32 cellular contexts compared by ENCODE assay signal in genomic region chr14:20093442-20093841, GRCh38. TPM values are rescaled to one million over a fixed set of nuclear protein-coding genes. Genes with fewer than 3 reads are reported as not detected.
"Had no signal": no experiment of that assay in that cellular context is flagged by ENCODE, and none has a peak within 500 bp of the region (broad histone marks: within the 10 kb centered on the region; RNA-seq: fewer than 3 reads in every experiment).

No MANE protein-coding gene starts in this region.

- FAIRE-seq: colon, endothelial cell of umbilical vein had no signal

- H3K36me3 Mint-ChIP-seq: activated CD4-positive, alpha-beta memory T cell treated with anti-CD3 and anti-CD28 coated beads for 36 hours; activated naive CD8-positive, alpha-beta T cell treated with anti-CD3 and anti-CD28 coated beads, Interleukin-2, amount 10 ng/mL, durations not matched to agents 7 days and 5 days; immature natural killer cell; naive B cell had no signal

- H3K27me3 Mint-ChIP-seq: activated CD4-positive, alpha-beta memory T cell treated with anti-CD3 and anti-CD28 coated beads for 36 hours; activated naive CD8-positive, alpha-beta T cell treated with anti-CD3 and anti-CD28 coated beads, Interleukin-2, amount 10 ng/mL, durations not matched to agents 7 days and 5 days; central memory CD8-positive, alpha-beta T cell; stimulated activated naive CD8-positive, alpha-beta T cell treated with anti-CD3 and anti-CD28 coated beads, Interleukin-15, Interleukin-2, amounts not matched to agents 100 ng/mL and 50 ng/mL, for 24 hours had no signal

- H3K36me3 ChIP-seq: breast epithelium, lower lobe of right lung, right lobe of liver, thyroid gland, upper lobe of right lung had no signal

- H2AFZ ChIP-seq: hepatocyte had no signal

- H3K9me3 Mint-ChIP-seq: activated CD4-positive, alpha-beta memory T cell treated with anti-CD3 and anti-CD28 coated beads for 36 hours; activated naive CD4-positive, alpha-beta T cell treated with anti-CD3 and anti-CD28 coated beads for 36 hours; activated naive CD8-positive, alpha-beta T cell treated with anti-CD3 and anti-CD28 coated beads, Interleukin-2, amount 10 ng/mL, durations not matched to agents 7 days and 5 days; activated T-cell treated with anti-CD3 and anti-CD28 coated beads, Interleukin-2, amount 50 U/mL, for 72 hours; central memory CD8-positive, alpha-beta T cell; effector memory CD8-positive, alpha-beta T cell; stimulated activated naive CD8-positive, alpha-beta T cell treated with anti-CD3 and anti-CD28 coated beads, Interleukin-15, Interleukin-2, amounts not matched to agents 100 ng/mL and 50 ng/mL, for 24 hours had no signal

- ATAC-seq: activated T-cell treated with anti-CD3 and anti-CD28 coated beads, Interleukin-2, amount 50 U/mL, for 72 hours; effector memory CD8-positive, alpha-beta T cell; esophagus mucosa; left lobe of liver; lower lobe of right lung; right lobe of liver; upper lobe of right lung had no signal

- H3K79me2 ChIP-seq: hepatocyte had no signal

- H3K27ac Mint-ChIP-seq: activated CD4-positive, alpha-beta memory T cell treated with anti-CD3 and anti-CD28 coated beads for 36 hours; activated naive CD4-positive, alpha-beta T cell treated with anti-CD3 and anti-CD28 coated beads for 36 hours; activated naive CD8-positive, alpha-beta T cell treated with anti-CD3 and anti-CD28 coated beads, Interleukin-2, amount 10 ng/mL, durations not matched to agents 7 days and 5 days; activated T-cell treated with anti-CD3 and anti-CD28 coated beads, Interleukin-2, amount 50 U/mL, for 72 hours; effector memory CD8-positive, alpha-beta T cell; immature natural killer cell; naive B cell; stimulated activated naive CD8-positive, alpha-beta T cell treated with anti-CD3 and anti-CD28 coated beads, Interleukin-15, Interleukin-2, amounts not matched to agents 100 ng/mL and 50 ng/mL, for 24 hours had no signal

- H3K4me1 Mint-ChIP-seq: activated naive CD8-positive, alpha-beta T cell treated with anti-CD3 and anti-CD28 coated beads, Interleukin-2, amount 10 ng/mL, durations not matched to agents 7 days and 5 days; central memory CD8-positive, alpha-beta T cell; immature natural killer cell; naive B cell had no signal

- DNase-seq: activated CD4-positive, alpha-beta memory T cell treated with anti-CD3 and anti-CD28 coated beads for 36 hours; activated CD4-positive, alpha-beta T cell treated with anti-CD3 and anti-CD28 coated beads for 48 hours; activated effector memory CD4-positive, alpha-beta T cell treated with Interleukin-2 at 50 U/mL for 16 hours; activated naive CD4-positive, alpha-beta T cell treated with anti-CD3 and anti-CD28 coated beads for 36 hours; activated naive CD8-positive, alpha-beta T cell treated with anti-CD3 and anti-CD28 coated beads, Interleukin-2, amount 10 ng/mL, durations not matched to agents 7 days and 5 days; activated T-cell treated with anti-CD3 and anti-CD28 coated beads, Interleukin-2, amount 50 U/mL, for 72 hours; amniotic stem cell; effector memory CD8-positive, alpha-beta T cell; foreskin melanocyte; immature natural killer cell; lower lobe of right lung; naive B cell; occipital lobe; right lobe of liver; stimulated activated CD4-positive, alpha-beta T cell treated with anti-CD3 and anti-CD28 coated beads, Interleukin-1b, Interleukin-23, amount 100 ng/mL, for 48 hours; substantia nigra; thyroid gland; upper lobe of right lung had no signal

- H3K27me3 ChIP-seq: breast epithelium, hepatocyte, right lobe of liver, thyroid gland, upper lobe of right lung had no signal

- H3K4me2 ChIP-seq: hepatocyte had no signal

- H3K9me3 ChIP-seq: lower lobe of right lung, right lobe of liver, thyroid gland, upper lobe of right lung had no signal

- H3K4me3 Mint-ChIP-seq: activated CD4-positive, alpha-beta memory T cell treated with anti-CD3 and anti-CD28 coated beads for 36 hours; activated naive CD4-positive, alpha-beta T cell treated with anti-CD3 and anti-CD28 coated beads for 36 hours; activated naive CD8-positive, alpha-beta T cell treated with anti-CD3 and anti-CD28 coated beads, Interleukin-2, amount 10 ng/mL, durations not matched to agents 7 days and 5 days; activated T-cell treated with anti-CD3 and anti-CD28 coated beads, Interleukin-2, amount 50 U/mL, for 72 hours; central memory CD8-positive, alpha-beta T cell; effector memory CD8-positive, alpha-beta T cell; immature natural killer cell; naive B cell; stimulated activated naive CD8-positive, alpha-beta T cell treated with anti-CD3 and anti-CD28 coated beads, Interleukin-15, Interleukin-2, amounts not matched to agents 100 ng/mL and 50 ng/mL, for 24 hours had no signal

- H3K4me3 ChIP-seq: breast epithelium, hepatocyte, lower lobe of right lung, right lobe of liver, skin epidermis, thyroid gland, upper lobe of right lung had no signal

- H3K4me1 ChIP-seq: breast epithelium, lower lobe of right lung, right lobe of liver, thyroid gland, upper lobe of right lung had no signal

- H3K27ac ChIP-seq: breast epithelium, hepatocyte, lower lobe of right lung, right lobe of liver, skin epidermis, thyroid gland, upper lobe of right lung had no signal

RNA-seq across cellular contexts. Expression of gene OR4K17, which starts 17.1 kb away (rescaled TPM):
- total RNA-seq: activated CD4-positive, alpha-beta memory T cell treated with anti-CD3 and anti-CD28 coated beads for 36 hours; activated naive CD4-positive, alpha-beta T cell treated with anti-CD3 and anti-CD28 coated beads for 36 hours; activated naive CD8-positive, alpha-beta T cell treated with anti-CD3 and anti-CD28 coated beads, Interleukin-2, amount 10 ng/mL, durations not matched to agents 7 days and 5 days; activated T-cell treated with anti-CD3 and anti-CD28 coated beads, Interleukin-2, amount 50 U/mL, for 72 hours; breast epithelium; dermis microvascular lymphatic vessel endothelial cell; endothelial cell of umbilical vein; esophagus mucosa; hepatocyte; kidney epithelial cell; left lobe of liver; lower lobe of right lung; mesenteric fat pad; mucosa of gallbladder; occipital lobe; right lobe of liver; thyroid gland; upper lobe of right lung had no signal
- polyA plus RNA-seq: endothelial cell of umbilical vein, hepatocyte, immature natural killer cell, neural cell had no signal

RNA-seq across cellular contexts. Expression of gene OR4L1, which starts 33.6 kb away (rescaled TPM):
- total RNA-seq: activated CD4-positive, alpha-beta memory T cell treated with anti-CD3 and anti-CD28 coated beads for 36 hours; activated naive CD4-positive, alpha-beta T cell treated with anti-CD3 and anti-CD28 coated beads for 36 hours; activated naive CD8-positive, alpha-beta T cell treated with anti-CD3 and anti-CD28 coated beads, Interleukin-2, amount 10 ng/mL, durations not matched to agents 7 days and 5 days; activated T-cell treated with anti-CD3 and anti-CD28 coated beads, Interleukin-2, amount 50 U/mL, for 72 hours; breast epithelium; dermis microvascular lymphatic vessel endothelial cell; endothelial cell of umbilical vein; esophagus mucosa; hepatocyte; kidney epithelial cell; left lobe of liver; lower lobe of right lung; mesenteric fat pad; mucosa of gallbladder; occipital lobe; right lobe of liver; thyroid gland; upper lobe of right lung had no signal
- polyA plus RNA-seq: endothelial cell of umbilical vein, hepatocyte, immature natural killer cell, neural cell had no signal

RNA-seq across cellular contexts. Expression of gene OR4N5, which starts 45.2 kb away (rescaled TPM):
- total RNA-seq: activated CD4-positive, alpha-beta memory T cell treated with anti-CD3 and anti-CD28 coated beads for 36 hours; activated naive CD4-positive, alpha-beta T cell treated with anti-CD3 and anti-CD28 coated beads for 36 hours; activated naive CD8-positive, alpha-beta T cell treated with anti-CD3 and anti-CD28 coated beads, Interleukin-2, amount 10 ng/mL, durations not matched to agents 7 days and 5 days; activated T-cell treated with anti-CD3 and anti-CD28 coated beads, Interleukin-2, amount 50 U/mL, for 72 hours; breast epithelium; dermis microvascular lymphatic vessel endothelial cell; endothelial cell of umbilical vein; esophagus mucosa; hepatocyte; kidney epithelial cell; left lobe of liver; lower lobe of right lung; mesenteric fat pad; mucosa of gallbladder; occipital lobe; right lobe of liver; thyroid gland; upper lobe of right lung had no signal
- polyA plus RNA-seq: endothelial cell of umbilical vein, hepatocyte, immature natural killer cell, neural cell had no signal

RNA-seq across cellular contexts. Expression of gene OR4K13, which starts 57.6 kb away (rescaled TPM):
- total RNA-seq: activated CD4-positive, alpha-beta memory T cell treated with anti-CD3 and anti-CD28 coated beads for 36 hours; activated naive CD4-positive, alpha-beta T cell treated with anti-CD3 and anti-CD28 coated beads for 36 hours; activated naive CD8-positive, alpha-beta T cell treated with anti-CD3 and anti-CD28 coated beads, Interleukin-2, amount 10 ng/mL, durations not matched to agents 7 days and 5 days; activated T-cell treated with anti-CD3 and anti-CD28 coated beads, Interleukin-2, amount 50 U/mL, for 72 hours; breast epithelium; dermis microvascular lymphatic vessel endothelial cell; endothelial cell of umbilical vein; esophagus mucosa; hepatocyte; kidney epithelial cell; left lobe of liver; lower lobe of right lung; mesenteric fat pad; mucosa of gallbladder; occipital lobe; right lobe of liver; thyroid gland; upper lobe of right lung had no signal
- polyA plus RNA-seq: endothelial cell of umbilical vein, hepatocyte, immature natural killer cell, neural cell had no signal
